ENCODE assay signal across 1 cellular context in the genomic region with DNA sequence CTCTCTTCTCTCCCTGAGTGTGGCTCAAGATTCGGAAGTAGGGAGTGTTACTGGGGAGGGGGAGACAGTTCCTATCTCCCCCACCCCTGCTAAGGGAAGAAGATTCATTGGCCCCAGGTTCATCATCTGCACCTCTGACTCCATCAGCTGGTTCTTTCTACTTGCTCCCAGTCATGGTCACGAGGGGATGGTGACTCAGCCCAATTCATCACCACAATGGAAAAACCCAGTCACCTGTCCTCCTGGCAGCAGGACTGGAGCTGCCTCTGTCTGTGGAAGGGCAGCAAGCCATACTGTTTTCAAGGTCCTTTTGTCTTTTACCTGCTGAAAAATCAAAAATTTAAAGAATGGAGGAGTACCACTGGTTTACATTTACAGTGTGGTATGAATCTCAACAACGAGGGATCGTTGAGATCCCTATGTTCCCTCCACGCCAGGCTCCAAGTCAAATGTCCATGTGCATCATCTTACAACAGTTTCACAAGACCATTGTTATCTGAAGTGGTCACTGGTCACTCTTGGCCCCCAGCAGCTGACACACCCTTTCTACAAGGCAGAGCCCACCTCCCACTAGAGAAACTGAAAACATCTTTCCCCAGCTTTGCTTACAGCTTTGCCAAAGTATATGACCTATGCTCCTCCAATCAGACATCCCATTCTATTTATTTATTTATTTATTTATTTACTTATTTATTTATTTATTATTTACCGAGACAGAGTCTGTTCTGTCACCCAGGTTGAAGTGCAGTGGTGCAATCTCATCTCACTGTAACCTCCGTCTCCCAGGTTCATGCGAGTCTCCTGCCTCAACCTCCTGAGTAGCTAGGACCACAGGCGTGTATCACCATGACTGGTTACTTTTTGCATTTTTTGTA.
A peak's percentile ranks its signal among the peaks of the same experiment; 100 is the strongest.
TF ChIP-seq lines count a peak whose summit lies in the region.

No MANE protein-coding gene starts in this region.

TF ChIP-seq in HEK293, 187 proteins besides CTCF, POLR2A, EP300 and RAD21 (continued from another document):
- TF ChIP-seq ZNF513 (tag by site-specific recombination; IDR thresholded peaks at IDR 0.05), result no peak
- no peak for TF ChIP-seq HOXC10 (CRISPR knock-in tag; IDR thresholded peaks at IDR 0.05)
- no peak for TF ChIP-seq MYNN (tag by site-specific recombination; IDR thresholded peaks at IDR 0.05; ENCODE audit: borderline replicate concordance)
- TF ChIP-seq ZBTB11 (tag by site-specific recombination; conservative IDR thresholded peaks at IDR 0.05; ENCODE audit: low read depth), result peak; percentile 63
- no peak for TF ChIP-seq KLF10 (tag by site-specific recombination; IDR thresholded peaks at IDR 0.05)
- TF ChIP-seq GLIS2 (tag by site-specific recombination; IDR thresholded peaks at IDR 0.05), result no peak
- TF ChIP-seq ZNF549 (tag by site-specific recombination; IDR thresholded peaks at IDR 0.05), result no peak
- TF ChIP-seq ZBTB21 (tag by site-specific recombination; IDR thresholded peaks at IDR 0.05), result peak; percentile 21; the same call in 1 of the 2 replicates
- no peak for TF ChIP-seq ZFHX2 (tag by site-specific recombination; conservative IDR thresholded peaks at IDR 0.05)
- TF ChIP-seq ZNF280C (tag by site-specific recombination; IDR thresholded peaks at IDR 0.05), result no peak
- TF ChIP-seq KLF9 (tag by site-specific recombination; IDR thresholded peaks at IDR 0.05; ENCODE audit: low read depth), result no peak
- TF ChIP-seq TCF7L2 (IDR thresholded peaks at IDR 0.05; ENCODE audit: borderline replicate concordance, low read depth, low read length), result no peak
- TF ChIP-seq ZNF654 (tag by site-specific recombination; IDR thresholded peaks at IDR 0.05; ENCODE audit: low read depth), result no peak
- no peak for TF ChIP-seq ZNF239 (tag by site-specific recombination; IDR thresholded peaks at IDR 0.05)
- TF ChIP-seq ZNF391 (tag by site-specific recombination; IDR thresholded peaks at IDR 0.05; ENCODE audit: borderline replicate concordance, low read depth), result no peak
